18 cellular contexts compared by ENCODE assay signal in genomic region chr1:16087733-16088132, GRCh38. TPM values are rescaled to one million over a fixed set of nuclear protein-coding genes. Genes with fewer than 3 reads are reported as not detected.
DNase-seq lines count a peak whose midpoint lies in the region; ATAC-seq and TF ChIP-seq lines count a peak whose summit lies in the region.
"Had no signal": no experiment of that assay in that cellular context is flagged by ENCODE, and none has a peak within 500 bp of the region (broad histone marks: within the 10 kb centered on the region; RNA-seq: fewer than 3 reads in every experiment).

No MANE protein-coding gene starts in this region.

- no peak overlapping the region for H3K9ac ChIP-seq in trophoblast cell (ENCODE audit: low read length)

- POLR2A ChIA-PET in MCF 10A (lab: Yijun Ruan, JAX) = no interaction called here
- POLR2A ChIA-PET in activated CD8-positive, alpha-beta T cell treated with anti-CD3 and anti-CD28 coated beads, Interleukin-2, amount 10 ng/mL, durations not matched to agents 7 days and 5 days (lab: Charles Lee) = no interaction called here

- H3K27me3 ChIP-seq in breast epithelium (no peaks in the 10 kb centered on the region), RWPE2 (ENCODE audit: insufficient read depth, poor library complexity, severe bottlenecking) (no peaks in the 10 kb centered on the region), esophagus (ENCODE audit: control insufficient read depth in 1 of 2, insufficient read depth in 2 of 2, low read length in 2 of 2) (no peaks in the 10 kb centered on the region), trophoblast cell (ENCODE audit: insufficient read depth, low read length) (no peaks in the 10 kb centered on the region)

- H3K27me3 Mint-ChIP-seq in MCF 10A (ENCODE audit: insufficient read depth, unreplicated experiment) (no peaks in the 10 kb centered on the region), osteocyte (ENCODE audit: unreplicated experiment) (no peaks in the 10 kb centered on the region)
- no peaks in the 10 kb centered on the region for H3K27me3 Mint-ChIP-seq in activated CD8-positive, alpha-beta T cell treated with anti-CD3 and anti-CD28 coated beads, Interleukin-2, amount 10 ng/mL, durations not matched to agents 7 days and 5 days (ENCODE audit: low read depth)

- H3K9me3 Mint-ChIP-seq in MCF 10A (ENCODE audit: unreplicated experiment) = no peaks in the 10 kb centered on the region
- no peaks in the 10 kb centered on the region for H3K9me3 Mint-ChIP-seq in activated CD8-positive, alpha-beta T cell treated with anti-CD3 and anti-CD28 coated beads, Interleukin-2, amount 10 ng/mL, durations not matched to agents 7 days and 5 days (ENCODE audit: insufficient read depth)
- no peaks in the 10 kb centered on the region for H3K9me3 Mint-ChIP-seq in osteocyte (ENCODE audit: unreplicated experiment)
- H3K9me3 Mint-ChIP-seq: CD14-positive monocyte had no signal

- H3K9me3 ChIP-seq in breast epithelium = no peaks in the 10 kb centered on the region
- H3K9me3 ChIP-seq in RWPE2 (ENCODE audit: severe bottlenecking) = no peaks in the 10 kb centered on the region
- no peaks in the 10 kb centered on the region for H3K9me3 ChIP-seq in esophagus (ENCODE audit: control insufficient read depth in 2 of 2, insufficient read depth in 1 of 2, low read depth in 1 of 2, low read length in 1 of 2)
- peaks cover 2% of the 10 kb centered on the region for H3K9me3 ChIP-seq in trophoblast cell (ENCODE audit: insufficient read depth, low read depth, low read length)

- no peak overlapping the region for H4K8ac ChIP-seq in trophoblast cell (ENCODE audit: low read depth, low read length)

- no peak overlapping the region for H2BK120ac ChIP-seq in trophoblast cell (ENCODE audit: insufficient read depth, low read length, poor library complexity)

- H3K4ac ChIP-seq in trophoblast cell (ENCODE audit: low read depth, low read length) = no peak overlapping the region

- intact Hi-C loops in MCF 10A (cut with micrococcal nuclease) (no loop called here), breast epithelium (cut with DNase I; ENCODE audit: low total_unique reads) (no loop called here)

- H3K36me3 ChIP-seq in breast epithelium (no peaks in the 10 kb centered on the region), RWPE2 (ENCODE audit: low read depth) (no peaks in the 10 kb centered on the region), esophagus (ENCODE audit: control insufficient read depth in 2 of 2, insufficient read depth in 2 of 2, low read length in 1 of 2) (no peaks in the 10 kb centered on the region), trophoblast cell (ENCODE audit: control insufficient read depth in 1 of 2, insufficient read depth in 2 of 2, low read length in 2 of 2) (no peaks in the 10 kb centered on the region)

- H3K23ac ChIP-seq in trophoblast cell (ENCODE audit: low read length) = no peak overlapping the region

- H2AK5ac ChIP-seq in trophoblast cell (ENCODE audit: low read length) = no peak overlapping the region

- 68% methylated on average over 7 of the region's 7 CpGs for WGBS in esophagus, 2 donors
- WGBS in trophoblast cell (ENCODE audit: extremely low coverage, insufficient coverage, insufficient read length) = no CpG with 5 or more reads among the region's 7 CpGs

- H3K4me1 ChIP-seq in breast epithelium (peaks cover 0 to 9% of the 10 kb centered on the region in 2 donors), RWPE2 (ENCODE audit: insufficient read depth, poor library complexity, severe bottlenecking) (peaks cover 18% of the 10 kb centered on the region), esophagus (ENCODE audit: control insufficient read depth in 2 of 2, insufficient read depth in 2 of 2, low read length in 1 of 2) (peaks cover 4 to 38% of the 10 kb centered on the region in 2 donors), trophoblast cell (ENCODE audit: control insufficient read depth in 1 of 2, insufficient read depth in 2 of 2, low read length in 2 of 2) (peaks cover 5 to 10% of the 10 kb centered on the region in 2 experiments)

- no TSS peak for BruUV-seq in MCF 10A (replicated peaks; lab: Mats Ljungman, UMichigan)

- DNase-seq in MCF 10A (ENCODE audit: unreplicated experiment) = no peak
- DNase-seq in breast epithelium (ENCODE audit: low spot score in 2 of 2) = no peak
- DNase-seq in RWPE2 (ENCODE audit: low spot score) = no peak
- DNase-seq in trophoblast cell = no peak
- DNase-seq in EL = no peak
- DNase-seq in activated CD8-positive, alpha-beta T cell treated with anti-CD3 and anti-CD28 coated beads, Interleukin-2, amount 10 ng/mL, durations not matched to agents 7 days and 5 days = no peak
- no peak for DNase-seq in osteocyte (ENCODE audit: extremely low spot score, unreplicated experiment)
- DNase-seq: DMS153; NCI-H187; NCI-H446; NK-92 treated with Interleukin-12 subunit alpha and Interleukin-12 subunit beta, amount 100 ng/mL, for 24 hours; SIG-M5 had no signal

- H3K4me3 Mint-ChIP-seq in MCF 10A (ENCODE audit: unreplicated experiment) (no peak overlapping the region), osteocyte (ENCODE audit: unreplicated experiment) (no peak overlapping the region)
- H3K4me3 Mint-ChIP-seq in activated CD8-positive, alpha-beta T cell treated with anti-CD3 and anti-CD28 coated beads, Interleukin-2, amount 10 ng/mL, durations not matched to agents 7 days and 5 days = no peak overlapping the region
- H3K4me3 Mint-ChIP-seq: CD14-positive monocyte had no signal

- no peak overlapping the region for H2BK5ac ChIP-seq in trophoblast cell (ENCODE audit: low read depth, low read length, poor library complexity)

- no peak for ATAC-seq in RWPE2 (ENCODE audit: low read depth)
- no peak for ATAC-seq in activated CD8-positive, alpha-beta T cell treated with anti-CD3 and anti-CD28 coated beads, Interleukin-2, amount 10 ng/mL, durations not matched to agents 7 days and 5 days

- no peak overlapping the region for H4K12ac ChIP-seq in trophoblast cell (ENCODE audit: low read depth, low read length)

- peak overlapping the region; percentile 42 for H2BK12ac ChIP-seq in trophoblast cell (ENCODE audit: low read length)

- H3K27ac Mint-ChIP-seq in MCF 10A (ENCODE audit: low read depth, unreplicated experiment) = peak overlapping the region; percentile 49
- H3K27ac Mint-ChIP-seq in activated CD8-positive, alpha-beta T cell treated with anti-CD3 and anti-CD28 coated beads, Interleukin-2, amount 10 ng/mL, durations not matched to agents 7 days and 5 days = no peak overlapping the region
- H3K27ac Mint-ChIP-seq in osteocyte (ENCODE audit: unreplicated experiment) = no peak overlapping the region
- H3K27ac Mint-ChIP-seq: CD14-positive monocyte had no signal

- TF ChIP-seq CTCF in MCF 10A (IDR thresholded peaks at IDR 0.05; ENCODE audit: unreplicated experiment) (no peak), breast epithelium (IDR thresholded peaks at IDR 0.05) (no peak), RWPE2 (IDR thresholded peaks at IDR 0.05; ENCODE audit: poor library complexity, severe bottlenecking) (no peak), osteocyte (IDR thresholded peaks at IDR 0.05) (no peak)

- TF ChIP-seq POLR2A in breast epithelium (IDR thresholded peaks at IDR 0.05) = no peak

- H3K4me3 ChIP-seq in breast epithelium (no peak overlapping the region), RWPE2 (ENCODE audit: severe bottlenecking) (no peak overlapping the region), esophagus (ENCODE audit: low read depth in 1 of 2, low read length in 2 of 2) (no peak overlapping the region), trophoblast cell (ENCODE audit: low read depth, low read length) (no peak overlapping the region)

- H3K14ac ChIP-seq in trophoblast cell (ENCODE audit: low read length) = no peak overlapping the region

- H3K79me1 ChIP-seq in trophoblast cell (ENCODE audit: low read length) = no peaks in the 10 kb centered on the region

- no peak overlapping the region for H4K91ac ChIP-seq in trophoblast cell (ENCODE audit: low read depth, low read length)

- H3K4me1 Mint-ChIP-seq in MCF 10A (ENCODE audit: insufficient read depth, unreplicated experiment) (peaks cover 6% of the 10 kb centered on the region), osteocyte (ENCODE audit: unreplicated experiment) (peaks cover 18% of the 10 kb centered on the region)
- H3K4me1 Mint-ChIP-seq in activated CD8-positive, alpha-beta T cell treated with anti-CD3 and anti-CD28 coated beads, Interleukin-2, amount 10 ng/mL, durations not matched to agents 7 days and 5 days (ENCODE audit: low read depth) = no peaks in the 10 kb centered on the region

- peaks cover 5% of the 10 kb centered on the region for H3K36me3 Mint-ChIP-seq in MCF 10A (ENCODE audit: insufficient read depth, unreplicated experiment)
- H3K36me3 Mint-ChIP-seq in activated CD8-positive, alpha-beta T cell treated with anti-CD3 and anti-CD28 coated beads, Interleukin-2, amount 10 ng/mL, durations not matched to agents 7 days and 5 days (ENCODE audit: low read depth) = no peaks in the 10 kb centered on the region
- no peaks in the 10 kb centered on the region for H3K36me3 Mint-ChIP-seq in osteocyte (ENCODE audit: unreplicated experiment)
- H3K36me3 Mint-ChIP-seq: CD14-positive monocyte had no signal

- no peak overlapping the region for H3K4me2 ChIP-seq in trophoblast cell (ENCODE audit: low read length)

- H3K27ac ChIP-seq in breast epithelium (peak overlapping the region in 1 of 2 donors; percentile 21), RWPE2 (ENCODE audit: poor library complexity, severe bottlenecking) (peak overlapping the region; percentile 41), esophagus (ENCODE audit: low read depth in 2 of 2, low read length in 1 of 2) (peak overlapping the region; percentile 50 to 84), trophoblast cell (ENCODE audit: low read depth, low read length) (no peak overlapping the region)

- H3K79me2 ChIP-seq in trophoblast cell (ENCODE audit: control insufficient read depth, insufficient read depth, low read length, poor library complexity) = no peaks in the 10 kb centered on the region

- CTCF ChIA-PET in MCF 10A (lab: Yijun Ruan, JAX) = interaction anchor here (0.6 to 2.1 kb wide), 3 partner anchors 8 to 17 kb away, joined by 3 to 9 read pairs (median 3); partner anchors contain the start of gene FAM131C
- CTCF ChIA-PET in activated CD8-positive, alpha-beta T cell treated with anti-CD3 and anti-CD28 coated beads, Interleukin-2, amount 10 ng/mL, durations not matched to agents 7 days and 5 days (lab: Charles Lee) = no interaction called here

- no peak overlapping the region for H2AFZ ChIP-seq in trophoblast cell (ENCODE audit: insufficient read depth, low read length, poor library complexity)

- H3K18ac ChIP-seq in trophoblast cell (ENCODE audit: low read length) = no peak overlapping the region

RNA-seq across cellular contexts. Expression of gene FAM131C, which starts 14.3 kb away (rescaled TPM):
- total RNA-seq in MCF 10A (2022) = 0.20 TPM in 1 of 2 replicates, not detected in the other
- total RNA-seq in breast epithelium = not detected
- under 1 TPM; 0.38 to 0.45 TPM for polyA plus RNA-seq in esophagus
- 0.04 TPM in 2 replicates for polyA plus RNA-seq in trophoblast cell (2013)
- 1 to 10 TPM; 6.0 to 6.1 TPM for total RNA-seq in activated CD8-positive, alpha-beta T cell treated with anti-CD3 and anti-CD28 coated beads, Interleukin-2, amount 10 ng/mL, durations not matched to agents 7 days and 5 days
- total RNA-seq in osteocyte = 0.73 and 1.2 TPM in 2 replicates
- total RNA-seq: OCI-LY7, RPMI7951 had no signal
- polyA plus RNA-seq: CD14-positive monocyte had no signal

RNA-seq across cellular contexts. Expression of gene CLCNKB, which starts 44.2 kb away (rescaled TPM):
- not detected in 2 replicates for total RNA-seq in MCF 10A (2022)
- total RNA-seq in breast epithelium = under 1 TPM; 0.32 to 0.88 (median 0.33) TPM
- under 1 TPM in 1 of 2 donors, not detected in 1; 0.06 TPM for polyA plus RNA-seq in esophagus
- 0.17 and 0.18 TPM in 2 replicates for polyA plus RNA-seq in trophoblast cell (2013)
- total RNA-seq in activated CD8-positive, alpha-beta T cell treated with anti-CD3 and anti-CD28 coated beads, Interleukin-2, amount 10 ng/mL, durations not matched to agents 7 days and 5 days = not detected
- total RNA-seq in osteocyte = 0.34 TPM in 1 of 2 replicates, not detected in the other
- total RNA-seq: A172, HT1080, OCI-LY7, RPMI7951 had no signal
- polyA plus RNA-seq: CD14-positive monocyte had no signal
